Comparison of ENCODE assay signal across 1 cellular context in the genomic region with DNA sequence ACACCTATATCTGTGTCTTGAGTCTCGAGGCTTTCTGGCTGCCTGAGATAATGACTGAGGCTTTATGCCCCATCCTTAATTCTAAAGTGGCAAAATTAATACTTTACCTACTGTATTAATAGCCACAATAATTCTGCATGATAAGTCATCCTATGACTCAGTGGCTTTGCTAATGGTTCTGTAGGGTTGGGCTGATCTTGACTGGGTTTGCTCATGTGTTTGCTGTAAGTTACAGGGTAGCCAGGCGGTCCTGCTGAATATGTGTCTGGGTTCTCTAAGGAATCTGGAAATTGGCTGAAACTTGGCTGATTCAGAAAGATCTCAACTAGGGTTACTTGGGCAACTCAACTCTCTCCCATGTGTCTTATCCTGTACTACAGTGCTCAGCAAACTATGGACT.
TF ChIP-seq lines count a peak whose summit lies in the region.

No MANE protein-coding gene starts in this region.

TF ChIP-seq in HEK293, 187 proteins besides CTCF, POLR2A, EP300 and RAD21 (continued from another document):
- TF ChIP-seq, protein P1, sequence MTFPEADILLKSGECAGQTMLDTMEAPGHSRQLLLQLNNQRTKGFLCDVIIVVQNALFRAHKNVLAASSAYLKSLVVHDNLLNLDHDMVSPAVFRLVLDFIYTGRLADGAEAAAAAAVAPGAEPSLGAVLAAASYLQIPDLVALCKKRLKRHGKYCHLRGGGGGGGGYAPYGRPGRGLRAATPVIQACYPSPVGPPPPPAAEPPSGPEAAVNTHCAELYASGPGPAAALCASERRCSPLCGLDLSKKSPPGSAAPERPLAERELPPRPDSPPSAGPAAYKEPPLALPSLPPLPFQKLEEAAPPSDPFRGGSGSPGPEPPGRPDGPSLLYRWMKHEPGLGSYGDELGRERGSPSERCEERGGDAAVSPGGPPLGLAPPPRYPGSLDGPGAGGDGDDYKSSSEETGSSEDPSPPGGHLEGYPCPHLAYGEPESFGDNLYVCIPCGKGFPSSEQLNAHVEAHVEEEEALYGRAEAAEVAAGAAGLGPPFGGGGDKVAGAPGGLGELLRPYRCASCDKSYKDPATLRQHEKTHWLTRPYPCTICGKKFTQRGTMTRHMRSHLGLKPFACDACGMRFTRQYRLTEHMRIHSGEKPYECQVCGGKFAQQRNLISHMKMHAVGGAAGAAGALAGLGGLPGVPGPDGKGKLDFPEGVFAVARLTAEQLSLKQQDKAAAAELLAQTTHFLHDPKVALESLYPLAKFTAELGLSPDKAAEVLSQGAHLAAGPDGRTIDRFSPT (tag by site-specific recombination; IDR thresholded peaks at IDR 0.05) = no peak
- TF ChIP-seq ZNF585B (tag by site-specific recombination; IDR thresholded peaks at IDR 0.05) (no peak), ZNF423 (tag by site-specific recombination; IDR thresholded peaks at IDR 0.05) (no peak)
